In genomic region chr21:39348355-39349210, GRCh38 we compare ENCODE assay signal across 8 cellular contexts. TPM values are rescaled to one million over a fixed set of nuclear protein-coding genes. Genes with fewer than 3 reads are reported as not detected.
A peak's percentile ranks its signal among the peaks of the same experiment; 100 is the strongest.
DNase-seq lines count a peak whose midpoint lies in the region; ATAC-seq and TF ChIP-seq lines count a peak whose summit lies in the region.

A gene with protein sequence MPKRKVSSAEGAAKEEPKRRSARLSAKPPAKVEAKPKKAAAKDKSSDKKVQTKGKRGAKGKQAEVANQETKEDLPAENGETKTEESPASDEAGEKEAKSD (minus strand): TSS chr21:39349088. CDS start chr21:39348917, 171 bp downstream.

- H3K27ac Mint-ChIP-seq in natural killer cell = peak within 1 kb of the TSS; percentile 89 to 90

- H3K4me1 Mint-ChIP-seq in natural killer cell = peaks cover 31 to 34% of the 10 kb centered on the region in 2 donors

- H3K27ac ChIP-seq in GM23248 = peak within 1 kb of the TSS; percentile 82
- H3K27ac ChIP-seq in fibroblast of lung (ENCODE audit: insufficient read depth, low read length) = peak within 1 kb of the TSS; percentile 87

- peak within 1 kb of the TSS; percentile 93 for H3K4me2 ChIP-seq in GM23248 (ENCODE audit: unreplicated experiment)
- peak within 1 kb of the TSS; percentile 99 for H3K4me2 ChIP-seq in fibroblast of lung (ENCODE audit: extremely low read depth, insufficient read depth, low read length)

- 0 to 2% methylated on average over 58 to 67 of the region's 116 CpGs for WGBS in GM23248 (ENCODE audit: low coverage in 1 of 2, low lambda C conversion rate in 2 of 2, missing lambda C conversion rate in 2 of 2), 2 experiments

- H3K9ac ChIP-seq in GM23248 (peak within 1 kb of the TSS; percentile 90), fibroblast of lung (ENCODE audit: insufficient read depth, low read length) (peak within 1 kb of the TSS; percentile 81)

- H3K36me3 ChIP-seq in GM23248 (ENCODE audit: low read depth) (peaks cover 32% of the 10 kb centered on the region), fibroblast of lung (ENCODE audit: control insufficient read depth, insufficient read depth, low read length) (peaks cover 1% of the 10 kb centered on the region)

- H3K4me3 ChIP-seq in GM23248 (peak within 1 kb of the TSS; percentile 91), fibroblast of lung (replicated peaks in 1 of 4; ENCODE audit: control extremely low read depth in 1 of 4, insufficient read depth in 1 of 4, low read depth in 3 of 4, low read length in 4 of 4) (peak within 1 kb of the TSS; percentile 65 to 98 (median 97))

- no peaks in the 10 kb centered on the region for H3K9me2 ChIP-seq in GM23248 (ENCODE audit: insufficient read depth)

- peaks cover 44% of the 10 kb centered on the region for H3K79me2 ChIP-seq in GM23248 (ENCODE audit: insufficient read depth)
- H3K79me2 ChIP-seq in fibroblast of lung (ENCODE audit: control insufficient read depth, insufficient read depth, low read length) = peaks cover 34% of the 10 kb centered on the region

- H3K36me3 Mint-ChIP-seq in natural killer cell = no peaks in the 10 kb centered on the region

- H2AFZ ChIP-seq in GM23248 (peak within 1 kb of the TSS; percentile 97), fibroblast of lung (ENCODE audit: low read length) (peak within 1 kb of the TSS; percentile 92)

- H4K20me1 ChIP-seq in GM23248 (ENCODE audit: insufficient read depth) (no peaks in the 10 kb centered on the region), fibroblast of lung (ENCODE audit: control insufficient read depth, extremely low read depth, insufficient read depth, low read length) (no peaks in the 10 kb centered on the region)

- DNase-seq in DMS79 treated with DMSO at 0.1 percent for 48 hours (lab: John Stamatoyannopoulos, UW) (peak; percentile 87), GM23248 (peak; percentile 95), Kasumi-1 (lab: John Stamatoyannopoulos, UW) (peak; percentile 85 to 93), RKO (ENCODE audit: low spot score) (peak; percentile 87), activated T-helper 1 cell treated with Interleukin-2 at 50 U/mL for 16 hours (ENCODE audit: low read depth) (peak; percentile 82), fibroblast of lung (ENCODE audit: low read depth in 2 of 2) (peak; percentile 62 to 84), natural killer cell (peak; percentile 84)
- peak; percentile 97 for DNase-seq in stimulated activated naive CD4-positive, alpha-beta T cell treated with Interleukin-2 at 50 U/mL for 16 hours (lab: John Stamatoyannopoulos, UW)

- H3K4me3 Mint-ChIP-seq in natural killer cell = peak within 1 kb of the TSS; percentile 94

- in situ Hi-C loops in GM23248 (cut with MboI) = no loop called here

- H3K4me1 ChIP-seq in GM23248 (ENCODE audit: insufficient read depth) = peaks cover 19% of the 10 kb centered on the region
- H3K4me1 ChIP-seq in fibroblast of lung (ENCODE audit: control insufficient read depth, extremely low read depth, insufficient read depth, low read length) = peaks cover 6% of the 10 kb centered on the region

- H3K9me3 Mint-ChIP-seq in natural killer cell = no peaks in the 10 kb centered on the region

- intact Hi-C loops in natural killer cell (cut with micrococcal nuclease) = loop anchor here (1.0 to 2.0 kb wide), 3 partner anchors 32 to 40 kb away; partner anchors contain the start of gene BRWD1

- H3F3A ChIP-seq in GM23248 (ENCODE audit: insufficient read depth) = no peaks in the 10 kb centered on the region

- TF ChIP-seq CTCF in fibroblast of lung (conservative IDR thresholded peaks at IDR 0.05 in 1 of 2, IDR thresholded peaks at IDR 0.05 in 1 of 2; ENCODE audit: low read depth in 1 of 2, low read length in 2 of 2) (no peak), natural killer cell (IDR thresholded peaks at IDR 0.05) (no peak)

- peaks cover 4 to 6% of the 10 kb centered on the region in 2 donors for H3K27me3 Mint-ChIP-seq in natural killer cell (ENCODE audit: low read depth in 2 of 2)

- no peaks in the 10 kb centered on the region for H3K9me3 ChIP-seq in GM23248 (ENCODE audit: low read depth)
- H3K9me3 ChIP-seq in fibroblast of lung (ENCODE audit: control insufficient read depth, insufficient read depth, low read depth, low read length) = no peaks in the 10 kb centered on the region

- H3K27me3 ChIP-seq in GM23248 (replicated peaks; ENCODE audit: insufficient read depth) (no peaks in the 10 kb centered on the region), fibroblast of lung (ENCODE audit: control insufficient read depth, insufficient read depth, low read length) (no peaks in the 10 kb centered on the region)

- peak; percentile 42 to 71 (median 45) for ATAC-seq in natural killer cell

RNA-seq across cellular contexts. Expression of the gene that starts here (rescaled TPM):
- total RNA-seq in GM23248 (2014; rRNA removed; shearing (Covaris generic)) = 191 and 192 TPM in 2 replicates
- polyA plus RNA-seq in GM23248 (2016; fragmentation: Nextera tagmentation; extraction: Ambion mirVana) (340 and 349 TPM in 2 replicates), fibroblast of lung (160 and 189 TPM in 2 replicates)
- total RNA-seq in fibroblast of lung (171 and 179 TPM in 2 replicates), natural killer cell (100 to 1,000 TPM; 187 to 228 (median 219) TPM)
- polyA plus RNA-seq in fibroblast of lung (2012) = 229 and 291 TPM in 2 replicates
- 3.1 and 8.2 TPM in 2 replicates for polyA minus RNA-seq in fibroblast of lung (ENCODE audit: low replicate concordance)

Comparison
In these comparisons a context has a peak if more than half of its experiments do, and no peak if none do; other contexts are left out.
1. Peak in every context shown above with its lines: DNase-seq, ATAC-seq, H3K4me3 ChIP-seq and H3K27ac ChIP-seq.